ENCODE assay signal across 28 cellular contexts in the genomic region with DNA sequence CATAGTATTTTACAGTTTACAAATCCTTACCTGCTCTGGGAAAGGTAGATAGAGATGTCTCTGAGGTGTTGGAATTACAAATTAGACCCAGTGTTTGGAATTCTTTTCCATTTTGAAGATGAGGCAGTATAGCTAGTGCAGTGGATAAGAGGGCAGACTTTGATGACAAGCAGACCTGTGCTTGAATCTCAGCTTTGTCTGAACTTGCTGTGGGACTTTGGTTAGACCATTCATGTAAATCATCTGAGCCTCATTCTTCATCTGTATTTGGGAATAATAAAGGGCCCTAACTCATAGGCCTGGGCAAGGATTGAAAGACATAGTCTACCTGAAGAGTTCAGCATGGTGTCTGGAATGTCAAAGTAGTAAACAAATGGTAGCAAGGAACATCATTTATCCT.
DNase-seq lines count a peak whose midpoint lies in the region; ATAC-seq, FAIRE-seq and TF ChIP-seq lines count a peak whose summit lies in the region.
"Had no signal": no experiment of that assay in that cellular context is flagged by ENCODE, and none has a peak within 500 bp of the region (broad histone marks: within the 10 kb centered on the region; RNA-seq: fewer than 3 reads in every experiment).

No MANE protein-coding gene starts in this region.

- peaks cover 0 to 30% (median 9%) of the 10 kb centered on the region in 12 donors for H3K4me1 ChIP-seq in heart left ventricle
- no peaks in the 10 kb centered on the region for H3K4me1 ChIP-seq in skeletal muscle tissue (ENCODE audit: control insufficient read depth in 3 of 3, insufficient read depth in 3 of 3, low read length in 3 of 3)
- H3K4me1 ChIP-seq: adrenal gland, HAP-1, lower lobe of right lung had no signal

- no peak overlapping the region for H3K4me3 Mint-ChIP-seq in MCF 10A (ENCODE audit: unreplicated experiment)
- no peak overlapping the region for H3K4me3 Mint-ChIP-seq in type B pancreatic cell
- H3K4me3 Mint-ChIP-seq: activated CD4-positive, alpha-beta T cell treated with anti-CD3 and anti-CD28 coated beads, Interleukin-2, amount 10 ng/mL, durations not matched to agents 7 days and 5 days; brain; effector memory CD8-positive, alpha-beta T cell; nephron progenitor cell; T-helper 2 cell treated with Interferon-gamma antibody and Interleukin-4, amounts not matched to agents 5 μg/mL and 100 μg/mL, for 36 hours had no signal

- no peak for TF ChIP-seq POLR2A in heart left ventricle (IDR thresholded peaks at IDR 0.05)

- no peak for TF ChIP-seq CTCF in heart left ventricle (IDR thresholded peaks at IDR 0.05)
- no peak for TF ChIP-seq CTCF in MCF 10A (IDR thresholded peaks at IDR 0.05; ENCODE audit: unreplicated experiment)
- no peak for TF ChIP-seq CTCF in type B pancreatic cell (conservative IDR thresholded peaks at IDR 0.05)
- no peak for TF ChIP-seq CTCF in WERI-Rb-1 (IDR thresholded peaks at IDR 0.05; ENCODE audit: low read depth, low read length)

- H3K27ac ChIP-seq in heart left ventricle, result peak overlapping the region; percentile 65 to 95 (median 80)
- peak overlapping the region; percentile 12 for H3K27ac ChIP-seq in skeletal muscle tissue (ENCODE audit: low read depth, low read length)
- H3K27ac ChIP-seq in WERI-Rb-1, result no peak overlapping the region
- H3K27ac ChIP-seq: ovary, thoracic aorta had no signal

- peaks cover 65% of the 10 kb centered on the region for H3K4me1 Mint-ChIP-seq in MCF 10A (ENCODE audit: insufficient read depth, unreplicated experiment)
- H3K4me1 Mint-ChIP-seq in type B pancreatic cell (ENCODE audit: unreplicated experiment), result peaks cover 12% of the 10 kb centered on the region
- H3K4me1 Mint-ChIP-seq: activated CD4-positive, alpha-beta T cell treated with anti-CD3 and anti-CD28 coated beads, Interleukin-2, amount 10 ng/mL, durations not matched to agents 7 days and 5 days had no signal

- H3K4me3 ChIP-seq in heart left ventricle (no peak overlapping the region), skeletal muscle tissue (ENCODE audit: low read length in 3 of 3) (no peak overlapping the region), WERI-Rb-1 (ENCODE audit: low read depth, low read length) (no peak overlapping the region)
- H3K4me3 ChIP-seq: adrenal gland, esophagus muscularis mucosa, HAP-1, mucosa of descending colon, ovary, thoracic aorta had no signal

- intact Hi-C loops in heart left ventricle (cut with DNase I) (loop anchor here in 2 of 10 donors (10.0 kb wide), 1 partner anchor 130 kb away; no protein-coding TSS in a partner anchor), Right ventricle myocardium inferior (cut with DNase I) (loop anchor here (1.0 to 5.0 kb wide), 2 partner anchors 10 to 138 kb away; no protein-coding TSS in a partner anchor), MCF 10A (cut with micrococcal nuclease) (loop anchor here (5.0 kb wide), 2 partner anchors 463 to 1298 kb away; a partner anchor contains a TSS)

- FAIRE-seq in islet of Langerhans (lab: Jason Lieb, UNC), result peak; percentile 88

- H3K9me3 Mint-ChIP-seq in MCF 10A (ENCODE audit: unreplicated experiment) (no peaks in the 10 kb centered on the region), type B pancreatic cell (no peaks in the 10 kb centered on the region)
- H3K9me3 Mint-ChIP-seq: activated CD4-positive, alpha-beta T cell treated with anti-CD3 and anti-CD28 coated beads, Interleukin-2, amount 10 ng/mL, durations not matched to agents 7 days and 5 days; effector memory CD8-positive, alpha-beta T cell; nephron progenitor cell; T-helper 2 cell treated with Interferon-gamma antibody and Interleukin-4, amounts not matched to agents 5 μg/mL and 100 μg/mL, for 36 hours had no signal

- ATAC-seq in heart left ventricle (no peak), Right ventricle myocardium inferior (no peak)
- ATAC-seq: effector memory CD8-positive, alpha-beta T cell; stimulated activated naive CD8-positive, alpha-beta T cell treated with anti-CD3 and anti-CD28 coated beads, Interleukin-15, Interleukin-2, amounts not matched to agents 100 U/mL and 50 U/mL, for 24 hours had no signal

- H3K27ac Mint-ChIP-seq in MCF 10A (ENCODE audit: low read depth, unreplicated experiment) (peak overlapping the region; percentile 95), type B pancreatic cell (no peak overlapping the region)
- H3K27ac Mint-ChIP-seq: activated CD4-positive, alpha-beta T cell treated with anti-CD3 and anti-CD28 coated beads, Interleukin-2, amount 10 ng/mL, durations not matched to agents 7 days and 5 days; effector memory CD8-positive, alpha-beta T cell; nephron progenitor cell; T-helper 2 cell treated with Interferon-gamma antibody and Interleukin-4, amounts not matched to agents 5 μg/mL and 100 μg/mL, for 36 hours had no signal

- POLR2A ChIA-PET in MCF 10A (lab: Yijun Ruan, JAX), result interaction anchor here (0.6 to 3.1 kb wide), 13 partner anchors 29 to 1296 kb away, joined by 3 to 23 read pairs (median 4); a partner anchor contains a TSS

- no peak for DNase-seq in heart left ventricle
- DNase-seq in Right ventricle myocardium inferior (ENCODE audit: missing footprints), result no peak
- DNase-seq in MCF 10A (ENCODE audit: unreplicated experiment), result peak; percentile 3
- no peak for DNase-seq in type B pancreatic cell (ENCODE audit: extremely low spot score, unreplicated experiment)
- no peak for DNase-seq in WERI-Rb-1
- DNase-seq in NAMALWA (ENCODE audit: low spot score), result no peak
- DNase-seq: 8988T; activated CD4-positive, alpha-beta T cell treated with anti-CD3 and anti-CD28 coated beads, Interleukin-2, amount 10 ng/mL, durations not matched to agents 7 days and 5 days; activated naive CD4-positive, alpha-beta T cell treated with Interleukin-2 at 50 U/mL for 16 hours; activated T-cell treated with anti-CD3 and anti-CD28 coated beads, Interleukin-2, amount 50 U/mL, for 48 hours; effector memory CD8-positive, alpha-beta T cell; foreskin melanocyte; hippocampal formation; NCI-H1436; nephron progenitor cell; SHP77 treated with DMSO at 0.1 percent for 48 hours; stimulated activated naive CD8-positive, alpha-beta T cell treated with anti-CD3 and anti-CD28 coated beads, Interleukin-15, Interleukin-2, amounts not matched to agents 100 U/mL and 50 U/mL, for 24 hours had no signal

- no peaks in the 10 kb centered on the region for H3K36me3 Mint-ChIP-seq in MCF 10A (ENCODE audit: insufficient read depth, unreplicated experiment)
- no peaks in the 10 kb centered on the region for H3K36me3 Mint-ChIP-seq in type B pancreatic cell
- H3K36me3 Mint-ChIP-seq: brain had no signal

- H3K36me3 ChIP-seq in heart left ventricle, result no peaks in the 10 kb centered on the region
- no peaks in the 10 kb centered on the region for H3K36me3 ChIP-seq in skeletal muscle tissue (ENCODE audit: control insufficient read depth in 3 of 3, insufficient read depth in 3 of 3, low read length in 3 of 3)
- H3K36me3 ChIP-seq in WERI-Rb-1, result no peaks in the 10 kb centered on the region
- H3K36me3 ChIP-seq: adrenal gland, esophagus muscularis mucosa, HAP-1, lower lobe of right lung, ovary, thoracic aorta had no signal

- no TSS peak for BruUV-seq in MCF 10A (replicated peaks; lab: Mats Ljungman, UMichigan)

- no peaks in the 10 kb centered on the region for H3K9me3 ChIP-seq in heart left ventricle
- H3K9me3 ChIP-seq in skeletal muscle tissue (ENCODE audit: control insufficient read depth in 3 of 3, low read length in 3 of 3), result no peaks in the 10 kb centered on the region
- no peaks in the 10 kb centered on the region for H3K9me3 ChIP-seq in WERI-Rb-1 (ENCODE audit: severe bottlenecking)
- H3K9me3 ChIP-seq: adrenal gland, esophagus muscularis mucosa, HAP-1, lower lobe of right lung, mucosa of descending colon, ovary, thoracic aorta had no signal

- CTCF ChIA-PET in MCF 10A (lab: Yijun Ruan, JAX), result interaction anchor here (0.6 kb wide), 1 partner anchor 75 kb away, joined by 5 read pairs; no protein-coding TSS in a partner anchor

- H3K27me3 ChIP-seq in heart left ventricle, result no peaks in the 10 kb centered on the region
- no peaks in the 10 kb centered on the region for H3K27me3 ChIP-seq in skeletal muscle tissue (ENCODE audit: control insufficient read depth in 3 of 3, insufficient read depth in 3 of 3, low read length in 3 of 3)
- no peaks in the 10 kb centered on the region for H3K27me3 ChIP-seq in WERI-Rb-1 (ENCODE audit: insufficient read depth, low read depth, severe bottlenecking)
- H3K27me3 ChIP-seq: adrenal gland, esophagus muscularis mucosa, ovary had no signal

- no peak overlapping the region for H3K9ac ChIP-seq in skeletal muscle tissue (ENCODE audit: low read depth in 1 of 3, low read length in 3 of 3)

- H3K27me3 Mint-ChIP-seq in MCF 10A (ENCODE audit: insufficient read depth, unreplicated experiment), result no peaks in the 10 kb centered on the region
- no peaks in the 10 kb centered on the region for H3K27me3 Mint-ChIP-seq in type B pancreatic cell
- H3K27me3 Mint-ChIP-seq: activated CD4-positive, alpha-beta T cell treated with anti-CD3 and anti-CD28 coated beads, Interleukin-2, amount 10 ng/mL, durations not matched to agents 7 days and 5 days; brain had no signal
